In the genomic region with DNA sequence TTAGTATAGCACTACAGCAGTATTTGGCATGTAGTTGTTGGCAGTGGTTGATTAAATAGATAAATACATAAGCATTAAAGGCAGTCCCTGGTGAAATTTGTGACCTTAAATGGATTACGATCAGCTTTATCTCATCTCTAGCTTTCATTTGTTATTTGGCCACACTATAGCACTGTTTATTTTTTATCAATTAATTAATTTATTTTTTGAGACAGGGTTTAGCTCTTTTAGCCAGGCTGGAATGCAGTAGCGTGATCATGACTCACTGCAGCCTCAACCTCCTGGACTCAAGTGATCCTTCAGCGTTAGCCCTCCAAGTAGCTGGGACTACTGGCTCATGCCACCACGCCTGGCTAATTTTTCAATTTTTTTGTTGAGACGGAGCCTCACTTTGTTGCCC, we compare ENCODE assay signal across 14 cellular contexts. TPM values are rescaled to one million over a fixed set of nuclear protein-coding genes. Genes with fewer than 3 reads are reported as not detected.
DNase-seq lines count a peak whose midpoint lies in the region; TF ChIP-seq lines count a peak whose summit lies in the region.
"Had no signal": no experiment of that assay in that cellular context is flagged by ENCODE, and none has a peak within 500 bp of the region (broad histone marks: within the 10 kb centered on the region; RNA-seq: fewer than 3 reads in every experiment).

No MANE protein-coding gene starts in this region.

- no peaks in the 10 kb centered on the region for H3K79me2 ChIP-seq in fibroblast of lung (ENCODE audit: control insufficient read depth, insufficient read depth, low read length)

- H3K4me1 ChIP-seq in fibroblast of lung (ENCODE audit: control insufficient read depth, extremely low read depth, insufficient read depth, low read length): peaks cover 7% of the 10 kb centered on the region

- H3K9me3 ChIP-seq in fibroblast of lung (ENCODE audit: control insufficient read depth, insufficient read depth, low read depth, low read length): no peaks in the 10 kb centered on the region
- H3K9me3 ChIP-seq: BLaER1 had no signal

- TF ChIP-seq CTCF in RWPE1 (conservative IDR thresholded peaks at IDR 0.05; ENCODE audit: low read depth) (no peak), fibroblast of lung (conservative IDR thresholded peaks at IDR 0.05 in 1 of 2, IDR thresholded peaks at IDR 0.05 in 1 of 2; ENCODE audit: low read depth in 1 of 2, low read length in 2 of 2) (no peak)

- no peak overlapping the region for H3K9ac ChIP-seq in fibroblast of lung (ENCODE audit: insufficient read depth, low read length)
- H3K9ac ChIP-seq: BLaER1 had no signal

- H3K27me3 ChIP-seq in fibroblast of lung (ENCODE audit: control insufficient read depth, insufficient read depth, low read length): no peaks in the 10 kb centered on the region
- H3K27me3 ChIP-seq: BLaER1 had no signal

- H3K27ac ChIP-seq in RWPE1 (0 out of 2 replicates have a peak overlapping the region, but pooled peaks have one; percentile 9), fibroblast of lung (ENCODE audit: insufficient read depth, low read length) (peak overlapping the region; percentile 10)
- H3K27ac ChIP-seq: BLaER1 had no signal

- no peak overlapping the region for H3K4me3 ChIP-seq in fibroblast of lung (replicated peaks in 1 of 4; ENCODE audit: control extremely low read depth in 1 of 4, insufficient read depth in 1 of 4, low read depth in 3 of 4, low read length in 4 of 4)
- H3K4me3 ChIP-seq: BLaER1, GM23338 had no signal

- H4K20me1 ChIP-seq in fibroblast of lung (ENCODE audit: control insufficient read depth, extremely low read depth, insufficient read depth, low read length): no peaks in the 10 kb centered on the region
- H4K20me1 ChIP-seq: BLaER1 had no signal

- DNase-seq in EL (peak; percentile 82), RWPE1 (ENCODE audit: low spot score) (no peak), fibroblast of lung (ENCODE audit: low read depth in 2 of 2) (peak; percentile 84 to 91), renal cortical epithelial cell (ENCODE audit: low read depth) (peak; percentile 67), NCI-H2171 (lab: John Stamatoyannopoulos, UW) (no peak), COLO829 (ENCODE audit: low spot score) (no peak), AG08396 (ENCODE audit: low spot score) (no peak)
- no peak for DNase-seq in activated effector memory CD4-positive, alpha-beta T cell treated with anti-CD3 and anti-CD28 coated beads, Interleukin-2, amount 50 U/mL, for 16 hours
- DNase-seq: DMS79 treated with DMSO at 0.1 percent for 48 hours, NCI-H1930, NCI-H748 treated with DMSO at 0.1 percent for 48 hours, T-helper 2 cell had no signal

- POLR2A ChIA-PET in RWPE1 (lab: Yijun Ruan, JAX; ENCODE audit: low non-redundant PET): no interaction called here

- H2AFZ ChIP-seq in fibroblast of lung (ENCODE audit: low read length): no peak overlapping the region
- H2AFZ ChIP-seq: GM23338 had no signal

- CTCF ChIA-PET in RWPE1 (lab: Yijun Ruan, JAX): interaction anchor here (0.6 kb wide), 1 partner anchor 220 kb away, joined by 4 read pairs; no protein-coding TSS in a partner anchor

- no peaks in the 10 kb centered on the region for H3K36me3 ChIP-seq in fibroblast of lung (ENCODE audit: control insufficient read depth, insufficient read depth, low read length)
- H3K36me3 ChIP-seq: BLaER1 had no signal

- no peak overlapping the region for H3K4me2 ChIP-seq in fibroblast of lung (ENCODE audit: extremely low read depth, insufficient read depth, low read length)
- H3K4me2 ChIP-seq: BLaER1, GM23338 had no signal

RNA-seq across cellular contexts. Expression of a gene that starts 18.7 kb away (rescaled TPM):
- 24.7 and 43.4 TPM in 2 replicates for total RNA-seq in fibroblast of lung
- polyA plus RNA-seq in fibroblast of lung: 60.0 and 61.6 TPM in 2 replicates
- 90.7 and 110 TPM in 2 replicates for polyA plus RNA-seq in fibroblast of lung (2012)
- polyA minus RNA-seq in fibroblast of lung (ENCODE audit: low replicate concordance): 91.7 and 92.6 TPM in 2 replicates
- total RNA-seq in renal cortical epithelial cell: 10.4 and 55.3 TPM in 2 replicates

Comparison
In these comparisons a context has a peak if more than half of its experiments do, and no peak if none do; other contexts are left out.
1. DNase-seq: peak in EL (single experiment), fibroblast of lung (2 of 2) and renal cortical epithelial cell (single experiment); none in RWPE1 (single experiment), activated effector memory CD4-positive, alpha-beta T cell treated with anti-CD3 and anti-CD28 coated beads, Interleukin-2, amount 50 U/mL, for 16 hours (single experiment), NCI-H2171 (single experiment), COLO829 (single experiment) and AG08396 (single experiment).